In the genomic region with DNA sequence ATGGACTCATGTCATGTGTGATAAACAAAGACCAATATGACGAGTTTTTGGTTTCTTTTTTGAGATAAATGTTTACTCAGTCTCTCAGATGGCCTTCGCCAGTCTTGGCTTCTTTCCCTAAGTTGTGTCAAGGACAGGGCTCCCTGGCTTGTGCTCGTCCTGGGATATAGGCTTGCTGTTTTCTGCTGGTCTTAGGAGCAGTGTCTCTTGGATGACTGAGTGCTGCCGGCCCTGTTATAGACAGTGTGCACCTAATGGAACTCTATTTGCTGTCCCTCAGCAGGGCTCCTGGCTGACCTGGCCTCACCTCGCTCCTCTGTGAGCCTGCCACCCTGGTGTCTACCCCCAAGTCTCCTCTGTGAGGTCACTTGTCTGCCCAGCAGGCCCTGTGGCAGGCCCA, we compare ENCODE assay signal across 26 cellular contexts.
A peak's percentile ranks its signal among the peaks of the same experiment; 100 is the strongest.
DNase-seq lines count a peak whose midpoint lies in the region; ATAC-seq and TF ChIP-seq lines count a peak whose summit lies in the region.
"Had no signal": no experiment of that assay in that cellular context is flagged by ENCODE, and none has a peak within 500 bp of the region (broad histone marks: within the 10 kb centered on the region; RNA-seq: fewer than 3 reads in every experiment).

No MANE protein-coding gene starts in this region.

- TF ChIP-seq EP300 in ovary (IDR thresholded peaks at IDR 0.05) = no peak

- 5 to 22% (median 12%) methylated on average over 5 of the region's 5 CpGs for WGBS in ovary, 3 donors

- H3K36me3 ChIP-seq in ovary = no peaks in the 10 kb centered on the region
- no peaks in the 10 kb centered on the region for H3K36me3 ChIP-seq in CD8-positive, alpha-beta T cell (ENCODE audit: insufficient read depth, low read length)
- H3K36me3 ChIP-seq in effector memory CD4-positive, alpha-beta T cell (ENCODE audit: control insufficient read depth, insufficient read depth, low read length) = no peaks in the 10 kb centered on the region
- H3K36me3 ChIP-seq: Peyer's patch had no signal

- no peaks in the 10 kb centered on the region for H3K4me1 Mint-ChIP-seq in stimulated activated naive CD8-positive, alpha-beta T cell treated with anti-CD3 and anti-CD28 coated beads, Interleukin-15, amount 100 ng/mL, for 72 hours
- no peaks in the 10 kb centered on the region for H3K4me1 Mint-ChIP-seq in CD8-positive, alpha-beta T cell (ENCODE audit: low read depth)
- H3K4me1 Mint-ChIP-seq: B cell; CD8-positive, alpha-beta memory T cell had no signal

- H3K27ac ChIP-seq in ovary = peak overlapping the region; percentile 72 to 82
- H3K27ac ChIP-seq in CD8-positive, alpha-beta T cell (ENCODE audit: low read depth, low read length) = no peak overlapping the region
- no peak overlapping the region for H3K27ac ChIP-seq in effector memory CD4-positive, alpha-beta T cell (ENCODE audit: insufficient read depth, low read length, poor library complexity, severe bottlenecking)
- H3K27ac ChIP-seq: 22Rv1, C4-2B, Peyer's patch had no signal

- TF ChIP-seq CTCF in ovary (IDR thresholded peaks at IDR 0.05) = no peak
- TF ChIP-seq CTCF in CD8-positive, alpha-beta T cell (IDR thresholded peaks at IDR 0.05) = no peak

- no peaks in the 10 kb centered on the region for H3K27me3 ChIP-seq in ovary
- H3K27me3 ChIP-seq in CD8-positive, alpha-beta T cell (ENCODE audit: insufficient read depth, low read length) = no peaks in the 10 kb centered on the region
- H3K27me3 ChIP-seq in effector memory CD4-positive, alpha-beta T cell (replicated peaks; ENCODE audit: control insufficient read depth, insufficient read depth, low read length, poor library complexity, severe bottlenecking) = no peaks in the 10 kb centered on the region
- H3K27me3 ChIP-seq: Peyer's patch had no signal

- H3K4me1 ChIP-seq in ovary (ENCODE audit: insufficient read depth) = peaks cover 20% of the 10 kb centered on the region
- no peaks in the 10 kb centered on the region for H3K4me1 ChIP-seq in CD8-positive, alpha-beta T cell (ENCODE audit: insufficient read depth, low read length)
- H3K4me1 ChIP-seq in effector memory CD4-positive, alpha-beta T cell (ENCODE audit: control insufficient read depth, insufficient read depth, low read length, poor library complexity, severe bottlenecking) = no peaks in the 10 kb centered on the region
- H3K4me1 ChIP-seq: Peyer's patch had no signal

- no peak overlapping the region for H3K4me3 ChIP-seq in ovary
- no peak overlapping the region for H3K4me3 ChIP-seq in CD8-positive, alpha-beta T cell (ENCODE audit: low read depth, low read length)
- H3K4me3 ChIP-seq in effector memory CD4-positive, alpha-beta T cell (ENCODE audit: insufficient read depth, low read depth, low read length, poor library complexity, severe bottlenecking) = no peak overlapping the region
- H3K4me3 ChIP-seq: Peyer's patch had no signal

- TF ChIP-seq POLR2A in ovary (IDR thresholded peaks at IDR 0.05) = no peak

- ATAC-seq in stimulated activated naive CD8-positive, alpha-beta T cell treated with anti-CD3 and anti-CD28 coated beads, Interleukin-15, amount 100 ng/mL, for 72 hours = peak; percentile 20
- no peak for ATAC-seq in stimulated activated naive CD8-positive, alpha-beta T cell treated with anti-CD3 and anti-CD28 coated beads, Interleukin-15, Interleukin-2, amounts not matched to agents 100 U/mL and 50 U/mL, for 24 hours
- ATAC-seq in CD8-positive, alpha-beta T cell = no peak

- no peak overlapping the region for H3K27ac Mint-ChIP-seq in stimulated activated naive CD8-positive, alpha-beta T cell treated with anti-CD3 and anti-CD28 coated beads, Interleukin-15, amount 100 ng/mL, for 72 hours
- no peak overlapping the region for H3K27ac Mint-ChIP-seq in CD8-positive, alpha-beta T cell
- H3K27ac Mint-ChIP-seq: B cell; CD8-positive, alpha-beta memory T cell had no signal

- H3K9me3 ChIP-seq in ovary = no peaks in the 10 kb centered on the region
- H3K9me3 ChIP-seq in CD8-positive, alpha-beta T cell (ENCODE audit: low read length) = no peaks in the 10 kb centered on the region
- H3K9me3 ChIP-seq in effector memory CD4-positive, alpha-beta T cell (ENCODE audit: control insufficient read depth, low read length) = no peaks in the 10 kb centered on the region
- H3K9me3 ChIP-seq: Peyer's patch, SK-N-SH had no signal

- H3K9me3 Mint-ChIP-seq in stimulated activated naive CD8-positive, alpha-beta T cell treated with anti-CD3 and anti-CD28 coated beads, Interleukin-15, amount 100 ng/mL, for 72 hours = no peaks in the 10 kb centered on the region
- H3K9me3 Mint-ChIP-seq in CD8-positive, alpha-beta T cell = no peaks in the 10 kb centered on the region
- H3K9me3 Mint-ChIP-seq: CD8-positive, alpha-beta memory T cell had no signal

- H3K36me3 Mint-ChIP-seq in CD8-positive, alpha-beta T cell = no peaks in the 10 kb centered on the region
- H3K36me3 Mint-ChIP-seq: CD8-positive, alpha-beta memory T cell had no signal

- no peak for DNase-seq in stimulated activated naive CD8-positive, alpha-beta T cell treated with anti-CD3 and anti-CD28 coated beads, Interleukin-15, amount 100 ng/mL, for 72 hours
- DNase-seq in stimulated activated naive CD8-positive, alpha-beta T cell treated with anti-CD3 and anti-CD28 coated beads, Interleukin-15, Interleukin-2, amounts not matched to agents 100 U/mL and 50 U/mL, for 24 hours = no peak
- DNase-seq in cerebellar cortex (ENCODE audit: low spot score) (peak; percentile 61), ovary (peak; percentile 54 to 80 (median 77)), HK-2 (ENCODE audit: unreplicated experiment) (no peak)
- no peak for DNase-seq in stimulated activated CD4-positive, alpha-beta T cell treated with anti-CD3 and anti-CD28 coated beads, Interleukin-12 subunit alpha, Interleukin-12 subunit beta, amount 100 ng/mL, for 4 hours
- no peak for DNase-seq in CD8-positive, alpha-beta T cell
- no peak for DNase-seq in effector memory CD4-positive, alpha-beta T cell
- DNase-seq: CD8-positive, alpha-beta memory T cell; DMS 273 treated with DMSO at 0.1 percent for 48 hours; DMS79 treated with DMSO at 0.1 percent for 48 hours; H7; KBM-7; NCI-H1048; NCI-H1417; NCI-H1694; NCI-H2081; NCI-H2227 treated with DMSO at 0.1 percent for 48 hours; NCI-H526 treated with DMSO at 0.1 percent for 48 hours; OCI-M1; Peyer's patch; SIG-M5; SK-N-SH had no signal

- no peaks in the 10 kb centered on the region for H3K27me3 Mint-ChIP-seq in stimulated activated naive CD8-positive, alpha-beta T cell treated with anti-CD3 and anti-CD28 coated beads, Interleukin-15, amount 100 ng/mL, for 72 hours
- no peaks in the 10 kb centered on the region for H3K27me3 Mint-ChIP-seq in CD8-positive, alpha-beta T cell (ENCODE audit: low read depth)
- H3K27me3 Mint-ChIP-seq: B cell; CD8-positive, alpha-beta memory T cell had no signal

- CTCF ChIA-PET in CD8-positive, alpha-beta T cell (lab: Charles Lee) = no interaction called here

- intact Hi-C loops in ovary (cut with DNase I) = no loop called here
- intact Hi-C loops in CD8-positive, alpha-beta T cell (cut with DNase I, micrococcal nuclease) = no loop called here

- no peak overlapping the region for H3K4me3 Mint-ChIP-seq in stimulated activated naive CD8-positive, alpha-beta T cell treated with anti-CD3 and anti-CD28 coated beads, Interleukin-15, amount 100 ng/mL, for 72 hours
- no peak overlapping the region for H3K4me3 Mint-ChIP-seq in CD8-positive, alpha-beta T cell
- H3K4me3 Mint-ChIP-seq: B cell; CD8-positive, alpha-beta memory T cell had no signal

- POLR2A ChIA-PET in CD8-positive, alpha-beta T cell (lab: Charles Lee) = no interaction called here

Comparison
In these comparisons a context has a peak if more than half of its experiments do, and no peak if none do; other contexts are left out.
1. DNase-seq: peak in cerebellar cortex (single experiment) and ovary (5 of 5); none in stimulated activated naive CD8-positive, alpha-beta T cell treated with anti-CD3 and anti-CD28 coated beads, Interleukin-15, amount 100 ng/mL, for 72 hours (0 of 2), stimulated activated naive CD8-positive, alpha-beta T cell treated with anti-CD3 and anti-CD28 coated beads, Interleukin-15, Interleukin-2, amounts not matched to agents 100 U/mL and 50 U/mL, for 24 hours (single experiment), stimulated activated CD4-positive, alpha-beta T cell treated with anti-CD3 and anti-CD28 coated beads, Interleukin-12 subunit alpha, Interleukin-12 subunit beta, amount 100 ng/mL, for 4 hours (single experiment), CD8-positive, alpha-beta T cell (0 of 7), effector memory CD4-positive, alpha-beta T cell (0 of 3) and HK-2 (single experiment).
2. H3K27ac ChIP-seq: peak in ovary (2 of 2); none in CD8-positive, alpha-beta T cell (single experiment) and effector memory CD4-positive, alpha-beta T cell (single experiment).